Comparison of ENCODE assay signal across 22 cellular contexts in genomic region chr2:239894276-239894675, GRCh38.
DNase-seq lines count a peak whose midpoint lies in the region; ATAC-seq and TF ChIP-seq lines count a peak whose summit lies in the region.
"Had no signal": no experiment of that assay in that cellular context is flagged by ENCODE, and none has a peak within 500 bp of the region (broad histone marks: within the 10 kb centered on the region; RNA-seq: fewer than 3 reads in every experiment).

No MANE protein-coding gene starts in this region.

- no peaks in the 10 kb centered on the region for H3K36me3 ChIP-seq in stomach

- no peaks in the 10 kb centered on the region for H3K36me3 Mint-ChIP-seq in activated CD8-positive, alpha-beta memory T cell treated with anti-CD3 and anti-CD28 coated beads, Interleukin-2, amount 10 ng/mL, durations not matched to agents 7 days and 5 days
- no peaks in the 10 kb centered on the region for H3K36me3 Mint-ChIP-seq in natural killer cell treated with Interleukin-12 subunit alpha and Interleukin-12 subunit beta and Interleukin-15 and Interleukin-18, amount 100 ng/mL, for 72 hours
- H3K36me3 Mint-ChIP-seq: CD4-positive, CD25-positive, alpha-beta regulatory T cell had no signal

- no peak overlapping the region for H3K4me3 ChIP-seq in stomach

- H3K4me3 Mint-ChIP-seq in activated CD8-positive, alpha-beta memory T cell treated with anti-CD3 and anti-CD28 coated beads, Interleukin-2, amount 10 ng/mL, durations not matched to agents 7 days and 5 days: no peak overlapping the region
- no peak overlapping the region for H3K4me3 Mint-ChIP-seq in natural killer cell treated with Interleukin-12 subunit alpha and Interleukin-12 subunit beta and Interleukin-15 and Interleukin-18, amount 100 ng/mL, for 72 hours
- H3K4me3 Mint-ChIP-seq: B cell; CD4-positive, CD25-positive, alpha-beta regulatory T cell had no signal

- no peak for TF ChIP-seq CTCF in stomach (IDR thresholded peaks at IDR 0.05)

- H3K9me3 ChIP-seq in stomach: no peaks in the 10 kb centered on the region
- H3K9me3 ChIP-seq: Caco-2 had no signal

- DNase-seq in activated CD8-positive, alpha-beta memory T cell treated with anti-CD3 and anti-CD28 coated beads for 24 hours: peak; percentile 46
- DNase-seq in activated CD8-positive, alpha-beta memory T cell treated with anti-CD3 and anti-CD28 coated beads, Interleukin-2, amount 50 U/mL, for 4 hours: no peak
- DNase-seq in activated CD8-positive, alpha-beta memory T cell treated with anti-CD3 and anti-CD28 coated beads, Interleukin-2, amount 10 ng/mL, durations not matched to agents 7 days and 5 days: peak; percentile 14
- DNase-seq in mesenteric fat pad (ENCODE audit: low spot score): peak; percentile 35
- peak; percentile 21 for DNase-seq in stomach
- no peak for DNase-seq in GM03348 (ENCODE audit: low spot score)
- DNase-seq in natural killer cell treated with Interleukin-12 subunit alpha and Interleukin-12 subunit beta and Interleukin-15 and Interleukin-18, amount 100 ng/mL, for 72 hours (ENCODE audit: low spot score): no peak
- DNase-seq: Caco-2; CD4-positive, CD25-positive, alpha-beta regulatory T cell; DMS153; GF-D8; GOT3; MM.1S; NCI-H1092; NCI-H1436 treated with DMSO at 0.1 percent for 48 hours; NCI-H2029 treated with DMSO at 0.1 percent for 48 hours; NCI-H2171 treated with DMSO at 0.1 percent for 48 hours; NCI-H446 treated with DMSO at 0.1 percent for 48 hours; SHP77 treated with DMSO at 0.1 percent for 48 hours had no signal

- H3K9me3 Mint-ChIP-seq in activated CD8-positive, alpha-beta memory T cell treated with anti-CD3 and anti-CD28 coated beads, Interleukin-2, amount 10 ng/mL, durations not matched to agents 7 days and 5 days (ENCODE audit: low read depth): no peaks in the 10 kb centered on the region
- H3K9me3 Mint-ChIP-seq in natural killer cell treated with Interleukin-12 subunit alpha and Interleukin-12 subunit beta and Interleukin-15 and Interleukin-18, amount 100 ng/mL, for 72 hours: no peaks in the 10 kb centered on the region

- no peak overlapping the region for H3K27ac Mint-ChIP-seq in activated CD8-positive, alpha-beta memory T cell treated with anti-CD3 and anti-CD28 coated beads, Interleukin-2, amount 10 ng/mL, durations not matched to agents 7 days and 5 days
- no peak overlapping the region for H3K27ac Mint-ChIP-seq in natural killer cell treated with Interleukin-12 subunit alpha and Interleukin-12 subunit beta and Interleukin-15 and Interleukin-18, amount 100 ng/mL, for 72 hours
- H3K27ac Mint-ChIP-seq: B cell had no signal

- no peaks in the 10 kb centered on the region for H3K4me1 Mint-ChIP-seq in activated CD8-positive, alpha-beta memory T cell treated with anti-CD3 and anti-CD28 coated beads, Interleukin-2, amount 10 ng/mL, durations not matched to agents 7 days and 5 days
- no peaks in the 10 kb centered on the region for H3K4me1 Mint-ChIP-seq in natural killer cell treated with Interleukin-12 subunit alpha and Interleukin-12 subunit beta and Interleukin-15 and Interleukin-18, amount 100 ng/mL, for 72 hours (ENCODE audit: low read depth in 2 of 2)
- H3K4me1 Mint-ChIP-seq: B cell; CD4-positive, CD25-positive, alpha-beta regulatory T cell had no signal

- no peak for TF ChIP-seq POLR2A in stomach (IDR thresholded peaks at IDR 0.05)

- CTCF ChIA-PET in activated CD8-positive, alpha-beta memory T cell treated with anti-CD3 and anti-CD28 coated beads, Interleukin-2, amount 10 ng/mL, durations not matched to agents 7 days and 5 days (lab: Charles Lee): no interaction called here

- H3K4me1 ChIP-seq in stomach: no peaks in the 10 kb centered on the region
- H3K4me1 ChIP-seq: Caco-2 had no signal

- no peak for ATAC-seq in activated CD8-positive, alpha-beta memory T cell treated with anti-CD3 and anti-CD28 coated beads, Interleukin-2, amount 10 ng/mL, durations not matched to agents 7 days and 5 days
- no peak for ATAC-seq in HG03457 (IDR thresholded peaks at IDR 0.05; ENCODE audit: unreplicated experiment)
- no peak for ATAC-seq in natural killer cell treated with Interleukin-12 subunit alpha and Interleukin-12 subunit beta and Interleukin-15 and Interleukin-18, amount 100 ng/mL, for 72 hours

- H3K27ac ChIP-seq in stomach: no peak overlapping the region
- H3K27ac ChIP-seq: 22Rv1 had no signal

- peaks cover 20% of the 10 kb centered on the region for H3K27me3 Mint-ChIP-seq in activated CD8-positive, alpha-beta memory T cell treated with anti-CD3 and anti-CD28 coated beads, Interleukin-2, amount 10 ng/mL, durations not matched to agents 7 days and 5 days
- peaks cover 30% of the 10 kb centered on the region in 2 donors for H3K27me3 Mint-ChIP-seq in natural killer cell treated with Interleukin-12 subunit alpha and Interleukin-12 subunit beta and Interleukin-15 and Interleukin-18, amount 100 ng/mL, for 72 hours

- TF ChIP-seq EP300 in stomach (IDR thresholded peaks at IDR 0.05): no peak

- peaks cover 0 to 7% (median 0%) of the 10 kb centered on the region in 3 donors for H3K27me3 ChIP-seq in stomach

- WGBS in stomach, 5 donors: 70 to 82% (median 81%) methylated on average over 5 of the region's 5 CpGs

- intact Hi-C loops in stomach (cut with DNase I; ENCODE audit: low total_unique reads): no loop called here

Comparison
In these comparisons a context has a peak if more than half of its experiments do, and no peak if none do; other contexts are left out.
1. DNase-seq: peak in activated CD8-positive, alpha-beta memory T cell treated with anti-CD3 and anti-CD28 coated beads for 24 hours (single experiment), activated CD8-positive, alpha-beta memory T cell treated with anti-CD3 and anti-CD28 coated beads, Interleukin-2, amount 10 ng/mL, durations not matched to agents 7 days and 5 days (single experiment), mesenteric fat pad (single experiment) and stomach (single experiment); none in activated CD8-positive, alpha-beta memory T cell treated with anti-CD3 and anti-CD28 coated beads, Interleukin-2, amount 50 U/mL, for 4 hours (single experiment), GM03348 (single experiment) and natural killer cell treated with Interleukin-12 subunit alpha and Interleukin-12 subunit beta and Interleukin-15 and Interleukin-18, amount 100 ng/mL, for 72 hours (single experiment).